In the genomic region with DNA sequence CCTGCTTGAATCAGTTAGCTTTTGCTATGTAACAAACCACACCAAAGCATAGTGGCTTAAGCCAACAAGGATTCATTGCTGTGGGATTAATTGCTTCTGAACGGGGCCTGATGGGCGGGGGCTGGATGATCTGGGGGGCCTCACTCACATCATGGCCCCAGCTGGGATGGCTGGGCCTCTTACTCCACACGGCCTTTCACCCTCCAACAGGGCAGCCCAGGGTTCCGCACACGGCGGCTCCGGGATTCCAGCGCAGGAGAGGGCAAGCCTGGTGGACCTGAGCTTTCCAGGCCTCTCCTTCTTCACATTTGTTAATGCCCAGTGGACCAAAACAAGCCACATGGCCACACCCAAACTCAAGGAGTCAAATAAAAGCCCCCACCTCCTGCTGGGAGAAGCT, we compare ENCODE assay signal across 3 cellular contexts.
"Had no signal": no experiment of that assay in that cellular context is flagged by ENCODE, and none has a peak within 500 bp of the region (broad histone marks: within the 10 kb centered on the region; RNA-seq: fewer than 3 reads in every experiment).

No MANE protein-coding gene starts in this region.

- H3K4me3 ChIP-seq: GM12878 had no signal

- DNase-seq: GDM1, GF-D8 had no signal

- ATAC-seq: GM12878 had no signal
